Comparison of ENCODE assay signal across 8 cellular contexts in genomic region chr16:30077656-30078055, GRCh38. TPM values are rescaled to one million over a fixed set of nuclear protein-coding genes. Genes with fewer than 3 reads are reported as not detected.
DNase-seq lines count a peak whose midpoint lies in the region; ATAC-seq and TF ChIP-seq lines count a peak whose summit lies in the region.
"Had no signal": no experiment of that assay in that cellular context is flagged by ENCODE, and none has a peak within 500 bp of the region (broad histone marks: within the 10 kb centered on the region; RNA-seq: fewer than 3 reads in every experiment).

No MANE protein-coding gene starts in this region.

- TF ChIP-seq CTCF in Panc1 (IDR thresholded peaks at IDR 0.05), result no peak
- no peak for TF ChIP-seq CTCF in glutamatergic neuron (IDR thresholded peaks at IDR 0.05; ENCODE audit: partially characterized antibody, unreplicated experiment)
- TF ChIP-seq CTCF in thyroid gland (IDR thresholded peaks at IDR 0.05), result no peak

- in situ Hi-C loops in Panc1 (cut with HindIII; ENCODE audit: low pct_unique_long_range_greater_than_20kb, low sequenced_read_pairs), result no loop called here

- intact Hi-C loops in Panc1 (cut with micrococcal nuclease; ENCODE audit: unreplicated experiment), result no loop called here
- intact Hi-C loops in thyroid gland (cut with DNase I), result no loop called here

- DNase-seq in CD4-positive, CD25-positive, alpha-beta regulatory T cell, result no peak
- DNase-seq in Panc1 (ENCODE audit: low read depth, low spot score) (no peak), glutamatergic neuron (no peak), NCI-H510A (lab: John Stamatoyannopoulos, UW) (no peak), thyroid gland (no peak)
- DNase-seq: DMS153; stimulated activated CD4-positive, alpha-beta T cell treated with anti-CD3 and anti-CD28 coated beads, Interleukin-15, amount 100 ng/mL, for 24 hours had no signal

- no peaks in the 10 kb centered on the region for H3K9me3 Mint-ChIP-seq in CD4-positive, CD25-positive, alpha-beta regulatory T cell
- H3K9me3 Mint-ChIP-seq in glutamatergic neuron (ENCODE audit: unreplicated experiment), result peaks cover 9% of the 10 kb centered on the region

- BruUV-seq in Panc1 (replicated peaks; lab: Mats Ljungman, UMichigan), result no TSS peak

- peaks cover 8% of the 10 kb centered on the region for H3K36me3 Mint-ChIP-seq in CD4-positive, CD25-positive, alpha-beta regulatory T cell
- H3K36me3 Mint-ChIP-seq in glutamatergic neuron (ENCODE audit: unreplicated experiment), result peaks cover 6% of the 10 kb centered on the region

- CTCF ChIA-PET in Panc1 (lab: Charles Lee), result interaction anchor here (0.6 kb wide), 1 partner anchor 47 kb away, joined by 13 read pairs; the partner anchor contains the start of gene TLCD3B

- H3K36me3 ChIP-seq in CD4-positive, CD25-positive, alpha-beta regulatory T cell (ENCODE audit: control insufficient read depth, insufficient read depth, low read length), result peaks cover 36% of the 10 kb centered on the region
- peaks cover 5% of the 10 kb centered on the region; the same call in 1 of the 2 replicates for H3K36me3 ChIP-seq in Panc1 (ENCODE audit: control insufficient read depth, insufficient read depth, low read length)
- H3K36me3 ChIP-seq in thyroid gland, result peaks cover 23% of the 10 kb centered on the region in 2 donors

- no peaks in the 10 kb centered on the region for H3K27me3 ChIP-seq in CD4-positive, CD25-positive, alpha-beta regulatory T cell (ENCODE audit: control insufficient read depth, insufficient read depth, low read length)
- no peaks in the 10 kb centered on the region for H3K27me3 ChIP-seq in Panc1 (ENCODE audit: control insufficient read depth, insufficient read depth, low read length)
- no peaks in the 10 kb centered on the region for H3K27me3 ChIP-seq in thyroid gland

- H3K9me3 ChIP-seq in CD4-positive, CD25-positive, alpha-beta regulatory T cell (ENCODE audit: control insufficient read depth in 2 of 2, low read length in 2 of 2), result no peaks in the 10 kb centered on the region
- no peaks in the 10 kb centered on the region for H3K9me3 ChIP-seq in Panc1 (ENCODE audit: control insufficient read depth, insufficient read depth, low read depth, low read length)
- H3K9me3 ChIP-seq in thyroid gland, result no peaks in the 10 kb centered on the region

- 85 to 87% methylated on average over 6 of the region's 6 CpGs for whole genome bisulfite sequencing in thyroid gland, 2 donors

- TF ChIP-seq POLR2A in thyroid gland (IDR thresholded peaks at IDR 0.05), result no peak

- H3K27ac Mint-ChIP-seq in CD4-positive, CD25-positive, alpha-beta regulatory T cell, result peak overlapping the region; percentile 66 to 96 (median 93)
- no peak overlapping the region for H3K27ac Mint-ChIP-seq in glutamatergic neuron (ENCODE audit: unreplicated experiment)

- H3K4me3 ChIP-seq in CD4-positive, CD25-positive, alpha-beta regulatory T cell (ENCODE audit: low read depth, low read length), result peak overlapping the region; percentile 76
- H3K4me3 ChIP-seq in Panc1 (ENCODE audit: low read depth in 2 of 2, low read length in 2 of 2), result peak overlapping the region; percentile 87 to 88; a peak in 3 of 4 replicates
- H3K4me3 ChIP-seq in thyroid gland (replicated peaks in 1 of 3), result no peak overlapping the region

- peak overlapping the region; percentile 88 to 98 (median 96) for H3K4me3 Mint-ChIP-seq in CD4-positive, CD25-positive, alpha-beta regulatory T cell
- H3K4me3 Mint-ChIP-seq in glutamatergic neuron (ENCODE audit: unreplicated experiment), result peak overlapping the region; percentile 73

- ATAC-seq in CD4-positive, CD25-positive, alpha-beta regulatory T cell (ENCODE audit: low read depth in 2 of 2), result no peak
- ATAC-seq in Panc1 (no peak), GM21723 (IDR thresholded peaks at IDR 0.05; ENCODE audit: unreplicated experiment) (no peak)

- H3K27me3 Mint-ChIP-seq in CD4-positive, CD25-positive, alpha-beta regulatory T cell, result no peaks in the 10 kb centered on the region
- peaks cover 6% of the 10 kb centered on the region for H3K27me3 Mint-ChIP-seq in glutamatergic neuron (ENCODE audit: unreplicated experiment)

- POLR2A ChIA-PET in Panc1 (lab: Charles Lee), result no interaction called here

- H3K4me1 ChIP-seq in CD4-positive, CD25-positive, alpha-beta regulatory T cell (ENCODE audit: control insufficient read depth, insufficient read depth, low read length, poor library complexity, severe bottlenecking), result peaks cover 29% of the 10 kb centered on the region
- H3K4me1 ChIP-seq in Panc1 (ENCODE audit: control insufficient read depth, insufficient read depth, low read length) (peaks cover 13% of the 10 kb centered on the region), thyroid gland (peaks cover 12 to 17% of the 10 kb centered on the region in 2 donors)

- peak overlapping the region; percentile 82 for H3K27ac ChIP-seq in CD4-positive, CD25-positive, alpha-beta regulatory T cell (ENCODE audit: insufficient read depth, low read length, poor library complexity, severe bottlenecking)
- H3K27ac ChIP-seq in Panc1 (ENCODE audit: low read length), result peak overlapping the region; percentile 92; the same call in 1 of the 2 replicates
- H3K27ac ChIP-seq in thyroid gland, result no peak overlapping the region

- H3K4me1 Mint-ChIP-seq in CD4-positive, CD25-positive, alpha-beta regulatory T cell, result peaks cover 0 to 53% (median 29%) of the 10 kb centered on the region in 4 donors
- peaks cover 13% of the 10 kb centered on the region for H3K4me1 Mint-ChIP-seq in glutamatergic neuron (ENCODE audit: low read depth, unreplicated experiment)

RNA-seq across cellular contexts. Expression of gene PPP4C, which starts 1.9 kb away (rescaled TPM):
- 97.0 TPM for total RNA-seq in CD4-positive, CD25-positive, alpha-beta regulatory T cell
- 100 to 1,000 TPM; 232 to 289 (median 262) TPM for polyA plus RNA-seq in CD4-positive, CD25-positive, alpha-beta regulatory T cell
- total RNA-seq in Panc1 (2021; ENCODE audit: unreplicated experiment) (186 TPM), glutamatergic neuron (ENCODE audit: unreplicated experiment) (124 TPM), thyroid gland (10 to 100 TPM; 43.6 to 59.9 (median 50.8) TPM)
- polyA plus RNA-seq in Panc1 (2012; ENCODE audit: insufficient read length), result 309 TPM

RNA-seq across cellular contexts. Expression of gene ALDOA, which starts 12.1 kb away (rescaled TPM):
- 430 TPM for total RNA-seq in CD4-positive, CD25-positive, alpha-beta regulatory T cell
- 1,000 to 10,000 TPM; 1,129 to 1,243 (median 1,151) TPM for polyA plus RNA-seq in CD4-positive, CD25-positive, alpha-beta regulatory T cell
- total RNA-seq in Panc1 (2021; ENCODE audit: unreplicated experiment) (2,516 TPM), glutamatergic neuron (ENCODE audit: unreplicated experiment) (437 TPM), thyroid gland (1,000 to 10,000 TPM in 3 of 4 donors, 100 to 1,000 TPM in 1; 752 to 2,025 (median 1,174) TPM)
- 4,980 TPM for polyA plus RNA-seq in Panc1 (2012; ENCODE audit: insufficient read length)

RNA-seq across cellular contexts. Expression of gene TBX6, which starts 14.1 kb away (rescaled TPM):
- total RNA-seq in CD4-positive, CD25-positive, alpha-beta regulatory T cell, result 0.42 TPM
- under 1 TPM in 1 of 4 donors, not detected in 3; 0.29 TPM for polyA plus RNA-seq in CD4-positive, CD25-positive, alpha-beta regulatory T cell
- total RNA-seq in Panc1 (2021; ENCODE audit: unreplicated experiment) (0.46 TPM), glutamatergic neuron (ENCODE audit: unreplicated experiment) (0.86 TPM), thyroid gland (1 to 10 TPM; 1.6 to 3.3 (median 2.4) TPM)
- polyA plus RNA-seq in Panc1 (2012; ENCODE audit: insufficient read length), result 0.97 TPM

RNA-seq across cellular contexts. Expression of gene YPEL3, which starts 18.4 kb away (rescaled TPM):
- total RNA-seq in CD4-positive, CD25-positive, alpha-beta regulatory T cell, result 121 TPM
- polyA plus RNA-seq in CD4-positive, CD25-positive, alpha-beta regulatory T cell, result 100 to 1,000 TPM; 245 to 319 (median 297) TPM
- total RNA-seq in Panc1 (2021; ENCODE audit: unreplicated experiment), result 0.69 TPM
- 1.1 TPM for polyA plus RNA-seq in Panc1 (2012; ENCODE audit: insufficient read length)
- 57.9 TPM for total RNA-seq in glutamatergic neuron (ENCODE audit: unreplicated experiment)
- 100 to 1,000 TPM in 1 of 4 donors, 10 to 100 TPM in 3; 32.4 to 372 (median 68.0) TPM for total RNA-seq in thyroid gland

RNA-seq across cellular contexts. Expression of gene GDPD3, which starts 35.7 kb away (rescaled TPM):
- total RNA-seq in CD4-positive, CD25-positive, alpha-beta regulatory T cell, result 26.7 TPM
- polyA plus RNA-seq in CD4-positive, CD25-positive, alpha-beta regulatory T cell, result under 1 TPM in 2 of 4 donors, not detected in 2; 0.13 to 0.28 TPM
- total RNA-seq in Panc1 (2021; ENCODE audit: unreplicated experiment) (2.5 TPM), glutamatergic neuron (ENCODE audit: unreplicated experiment) (4.9 TPM), thyroid gland (1 to 10 TPM in 2 of 4 donors, under 1 TPM in 1, not detected in 1; 0.68 to 1.6 (median 1.2) TPM)
- polyA plus RNA-seq in Panc1 (2012; ENCODE audit: insufficient read length), result 3.3 TPM

Comparison
In these comparisons a context has a peak if more than half of its experiments do, and no peak if none do; other contexts are left out.
1. H3K27ac ChIP-seq: peak in CD4-positive, CD25-positive, alpha-beta regulatory T cell (single experiment) and Panc1 (single experiment); none in thyroid gland (0 of 3).
2. H3K4me3 ChIP-seq: peak in CD4-positive, CD25-positive, alpha-beta regulatory T cell (single experiment) and Panc1 (2 of 2); none in thyroid gland (0 of 3).